ENCODE assay signal across 20 cellular contexts in the genomic region with DNA sequence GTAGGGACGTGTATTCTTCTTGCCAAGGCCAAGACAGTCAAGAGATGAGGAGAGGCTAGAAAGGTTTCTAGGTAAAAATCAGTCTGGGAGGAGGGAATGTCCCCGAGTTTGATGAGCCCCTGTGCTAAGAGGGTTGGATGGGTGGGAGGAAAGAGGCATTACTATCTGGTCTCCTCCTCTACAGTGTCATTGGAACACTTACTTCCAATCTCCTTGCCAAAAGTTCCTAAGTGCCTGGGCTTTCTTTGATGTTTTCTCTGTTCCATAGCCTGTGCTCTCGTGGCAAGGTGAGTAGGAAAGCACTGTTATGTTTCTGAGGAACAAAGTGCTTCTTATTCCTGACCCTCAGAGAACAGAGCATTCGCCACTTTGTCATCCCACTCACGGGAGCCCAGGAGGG. TPM values are rescaled to one million over a fixed set of nuclear protein-coding genes. Genes with fewer than 3 reads are reported as not detected.
DNase-seq lines count a peak whose midpoint lies in the region; ATAC-seq, FAIRE-seq and TF ChIP-seq lines count a peak whose summit lies in the region.
"Had no signal": no experiment of that assay in that cellular context is flagged by ENCODE, and none has a peak within 500 bp of the region (broad histone marks: within the 10 kb centered on the region; RNA-seq: fewer than 3 reads in every experiment).

A gene with protein sequence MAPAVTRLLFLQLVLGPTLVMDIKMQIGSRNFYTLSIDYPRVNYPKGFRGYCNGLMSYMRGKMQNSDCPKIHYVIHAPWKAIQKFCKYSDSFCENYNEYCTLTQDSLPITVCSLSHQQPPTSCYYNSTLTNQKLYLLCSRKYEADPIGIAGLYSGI (minus strand): TSS at position 101 of the 400 bp plus-strand sequence. CDS start 519 bp downstream, outside the sequence.

- H3K9ac ChIP-seq in neural progenitor cell, result no peak within 1 kb of the TSS
- H3K9ac ChIP-seq: BLaER1 treated with 17β-estradiol and CSF1 and Interleukin-3, amounts not matched to agents 10 nM and 100 nM had no signal

- no peak within 1 kb of the TSS for H3K4me3 ChIP-seq in bronchial epithelial cell (ENCODE audit: low read depth, low read length)
- H3K4me3 ChIP-seq in neural progenitor cell, result no peak within 1 kb of the TSS
- H3K4me3 ChIP-seq in MG63, result no peak within 1 kb of the TSS
- H3K4me3 ChIP-seq: BLaER1 treated with 17β-estradiol and CSF1 and Interleukin-3, amounts not matched to agents 10 nM and 100 nM had no signal

- TF ChIP-seq CTCF in bronchial epithelial cell (IDR thresholded peaks at IDR 0.05; ENCODE audit: insufficient read depth, low read length, severe bottlenecking) (no peak), neural progenitor cell (IDR thresholded peaks at IDR 0.05) (no peak)

- H3K27me3 Mint-ChIP-seq in neural progenitor cell (ENCODE audit: insufficient read depth, low read depth), result peaks cover 10% of the 10 kb centered on the region
- peaks cover 36% of the 10 kb centered on the region for H3K27me3 Mint-ChIP-seq in stimulated activated memory B cell treated with anti-CD40 and anti-IgM and Interleukin-4, amounts not matched to agents 10 μg/mL and 1 μg/mL and 100 μg/mL, for 72 hours

- no peaks in the 10 kb centered on the region for H3K79me2 ChIP-seq in neural progenitor cell (ENCODE audit: low read depth)

- H3K36me3 ChIP-seq in bronchial epithelial cell (ENCODE audit: control insufficient read depth, insufficient read depth, low read length) (no peaks in the 10 kb centered on the region), neural progenitor cell (no peaks in the 10 kb centered on the region), MG63 (no peaks in the 10 kb centered on the region)
- H3K36me3 ChIP-seq: BLaER1 treated with 17β-estradiol and CSF1 and Interleukin-3, amounts not matched to agents 10 nM and 100 nM had no signal

- peak; percentile 32 for FAIRE-seq in bronchial epithelial cell (lab: Jason Lieb, UNC)
- FAIRE-seq: GM12891, GM19239, H1 had no signal

- H3K9me3 ChIP-seq in neural progenitor cell (ENCODE audit: low read depth) (no peaks in the 10 kb centered on the region), MG63 (no peaks in the 10 kb centered on the region)
- H3K9me3 ChIP-seq: BLaER1 treated with 17β-estradiol and CSF1 and Interleukin-3, amounts not matched to agents 10 nM and 100 nM had no signal

- DNase-seq in bronchial epithelial cell (ENCODE audit: low read depth) (no peak), neural progenitor cell (ENCODE audit: low spot score) (no peak), MG63 (no peak), ecto neural progenitor cell (ENCODE audit: low spot score) (no peak)
- DNase-seq: Calu3; CD8-positive, alpha-beta T cell; DND-41; EL; H9 had no signal

- H3K4me1 Mint-ChIP-seq in neural progenitor cell, result peaks cover 7% of the 10 kb centered on the region
- no peaks in the 10 kb centered on the region for H3K4me1 Mint-ChIP-seq in stimulated activated memory B cell treated with anti-CD40 and anti-IgM and Interleukin-4, amounts not matched to agents 10 μg/mL and 1 μg/mL and 100 μg/mL, for 72 hours
- H3K4me1 Mint-ChIP-seq: B cell had no signal

- no peak within 1 kb of the TSS for H2AFZ ChIP-seq in neural progenitor cell (replicated peaks)

- H3K27ac Mint-ChIP-seq in neural progenitor cell, result no peak within 1 kb of the TSS
- H3K27ac Mint-ChIP-seq in stimulated activated memory B cell treated with anti-CD40 and anti-IgM and Interleukin-4, amounts not matched to agents 10 μg/mL and 1 μg/mL and 100 μg/mL, for 72 hours, result peak within 1 kb of the TSS; percentile 18
- H3K27ac Mint-ChIP-seq: B cell; CD8-positive, alpha-beta T cell had no signal

- peaks cover 11% of the 10 kb centered on the region for H3K4me1 ChIP-seq in neural progenitor cell

- ATAC-seq in stimulated activated memory B cell treated with anti-CD40 and anti-IgM and Interleukin-4, amounts not matched to agents 10 μg/mL and 1 μg/mL and 100 μg/mL, for 72 hours, result no peak
- ATAC-seq in GM19452 (IDR thresholded peaks at IDR 0.05; ENCODE audit: unreplicated experiment), result no peak
- ATAC-seq: CD8-positive, alpha-beta T cell had no signal

- H3K4me2 ChIP-seq in neural progenitor cell, result no peak within 1 kb of the TSS

- peak within 1 kb of the TSS; percentile 14 for H3K4me3 Mint-ChIP-seq in neural progenitor cell
- no peak within 1 kb of the TSS for H3K4me3 Mint-ChIP-seq in stimulated activated memory B cell treated with anti-CD40 and anti-IgM and Interleukin-4, amounts not matched to agents 10 μg/mL and 1 μg/mL and 100 μg/mL, for 72 hours
- H3K4me3 Mint-ChIP-seq: B cell; CD8-positive, alpha-beta T cell; H9 had no signal

- H3K27ac ChIP-seq in neural progenitor cell, result no peak within 1 kb of the TSS
- H3K27ac ChIP-seq: BLaER1 treated with 17β-estradiol and CSF1 and Interleukin-3, amounts not matched to agents 10 nM and 100 nM; HL-60 had no signal

- H3K9me3 Mint-ChIP-seq in neural progenitor cell, result no peaks in the 10 kb centered on the region
- no peaks in the 10 kb centered on the region for H3K9me3 Mint-ChIP-seq in stimulated activated memory B cell treated with anti-CD40 and anti-IgM and Interleukin-4, amounts not matched to agents 10 μg/mL and 1 μg/mL and 100 μg/mL, for 72 hours
- H3K9me3 Mint-ChIP-seq: CD8-positive, alpha-beta T cell; H9 had no signal

- H3F3A ChIP-seq in neural progenitor cell (ENCODE audit: low read depth), result no peaks in the 10 kb centered on the region

- no peaks in the 10 kb centered on the region for H3K36me3 Mint-ChIP-seq in neural progenitor cell
- H3K36me3 Mint-ChIP-seq in stimulated activated memory B cell treated with anti-CD40 and anti-IgM and Interleukin-4, amounts not matched to agents 10 μg/mL and 1 μg/mL and 100 μg/mL, for 72 hours, result no peaks in the 10 kb centered on the region
- H3K36me3 Mint-ChIP-seq: CD8-positive, alpha-beta T cell had no signal

- H4K20me1 ChIP-seq in neural progenitor cell (ENCODE audit: low read depth), result no peaks in the 10 kb centered on the region
- H4K20me1 ChIP-seq: BLaER1 treated with 17β-estradiol and CSF1 and Interleukin-3, amounts not matched to agents 10 nM and 100 nM had no signal

- H3K27me3 ChIP-seq in bronchial epithelial cell (ENCODE audit: control insufficient read depth, insufficient read depth, low read length), result peaks cover 2% of the 10 kb centered on the region
- H3K27me3 ChIP-seq in neural progenitor cell, result no peaks in the 10 kb centered on the region
- H3K27me3 ChIP-seq in MG63, result no peaks in the 10 kb centered on the region
- H3K27me3 ChIP-seq: BLaER1 treated with 17β-estradiol and CSF1 and Interleukin-3, amounts not matched to agents 10 nM and 100 nM had no signal

RNA-seq across cellular contexts. Expression of the gene that starts here (rescaled TPM):
- total RNA-seq in bronchial epithelial cell (not detected in 2 replicates), neural progenitor cell (ENCODE audit: low replicate concordance) (0.12 TPM in 1 of 2 replicates, not detected in the other)
- total RNA-seq in MG63 (2014; rRNA removed; shearing (Covaris generic); ENCODE audit: low replicate concordance), result not detected in 2 replicates
- total RNA-seq: A172; B cell; Calu3; CD8-positive, alpha-beta T cell; G401; H1; H9; HT1080 had no signal
